ENCODE assay signal across 10 cellular contexts in genomic region chr11:43547411-43547718, GRCh38.
DNase-seq lines count a peak whose midpoint lies in the region; ATAC-seq and TF ChIP-seq lines count a peak whose summit lies in the region.
"Had no signal": no experiment of that assay in that cellular context is flagged by ENCODE, and none has a peak within 500 bp of the region (broad histone marks: within the 10 kb centered on the region; RNA-seq: fewer than 3 reads in every experiment).

No MANE protein-coding gene starts in this region.

- H2BK120ac ChIP-seq in H9 (ENCODE audit: low read depth, low read length, poor library complexity, severe bottlenecking): no peak overlapping the region

- no peak overlapping the region for H2BK20ac ChIP-seq in H9 (ENCODE audit: low read depth, low read length, poor library complexity, severe bottlenecking)

- H3K4me3 Mint-ChIP-seq in H9: peak overlapping the region; percentile 58 to 76

- no peak for TF ChIP-seq CTCF in H9 (conservative IDR thresholded peaks at IDR 0.05)
- TF ChIP-seq CTCF in retinal pigment epithelial cell (conservative IDR thresholded peaks at IDR 0.05; ENCODE audit: low read depth, low read length): no peak

- peaks cover 2 to 4% of the 10 kb centered on the region in 2 experiments; a peak in 3 of 5 replicates for H3K9me3 Mint-ChIP-seq in H9

- no peak overlapping the region for H2BK15ac ChIP-seq in H9 (ENCODE audit: low read depth, low read length)

- peak overlapping the region; percentile 22 for H3K4me3 ChIP-seq in iPS-11a (ENCODE audit: low read depth, low read length)
- peak overlapping the region; percentile 39 for H3K4me3 ChIP-seq in retinal pigment epithelial cell (ENCODE audit: low read length)

- H3K4me2 ChIP-seq in H9 (ENCODE audit: insufficient read depth, insufficient read length, low read length): peak overlapping the region; percentile 12

- no peak overlapping the region for H2BK5ac ChIP-seq in H9 (ENCODE audit: insufficient read length, low read length)

- no peak overlapping the region for H3K27ac Mint-ChIP-seq in H9

- no peak overlapping the region for H3T11ph ChIP-seq in H9 (ENCODE audit: low read length)

- no peaks in the 10 kb centered on the region for H3K79me1 ChIP-seq in H9 (ENCODE audit: insufficient read depth, low read depth, low read length, poor library complexity, severe bottlenecking)

- H3K14ac ChIP-seq in H9 (ENCODE audit: insufficient read depth, low read length): 0 out of 2 replicates have a peak overlapping the region, but pooled peaks have one; percentile 38

- no peak overlapping the region for H4K5ac ChIP-seq in H9 (ENCODE audit: insufficient read length, low read depth, low read length)

- no peak overlapping the region for H2BK12ac ChIP-seq in H9 (ENCODE audit: insufficient read length, low read depth, low read length)

- no peaks in the 10 kb centered on the region for H3K9me3 ChIP-seq in H9 (ENCODE audit: control insufficient read depth, low read depth, low read length)
- H3K9me3 ChIP-seq: uterus had no signal

- H2AK5ac ChIP-seq in H9 (ENCODE audit: insufficient read length, low read length): no peak overlapping the region

- H3K18ac ChIP-seq in H9 (ENCODE audit: insufficient read length, low read depth, low read length): peak overlapping the region; percentile 13

- DNase-seq in H9: no peak
- no peak for DNase-seq in retinal pigment epithelial cell (ENCODE audit: low read depth)
- no peak for DNase-seq in AML-193 (lab: John Stamatoyannopoulos, UW)
- no peak for DNase-seq in AG08396 (ENCODE audit: low spot score)
- DNase-seq: activated T-cell treated with anti-CD3 and anti-CD28 coated beads, Interleukin-2, amount 50 U/mL, for 1 hour; T-helper 9 cell had no signal

- H3K4me1 ChIP-seq in H9 (ENCODE audit: insufficient read depth, low read length): peaks cover 3% of the 10 kb centered on the region; the same call in 1 of the 2 replicates
- H3K4me1 ChIP-seq: uterus had no signal

- no peak overlapping the region for H3K4ac ChIP-seq in H9 (ENCODE audit: low read depth, low read length)

- H3K27me3 Mint-ChIP-seq in H9 (ENCODE audit: low read depth): peaks cover 80% of the 10 kb centered on the region

- no peaks in the 10 kb centered on the region for H4K20me1 ChIP-seq in H9 (ENCODE audit: control insufficient read depth, insufficient read depth, insufficient read length)

- H3K56ac ChIP-seq in H9 (ENCODE audit: insufficient read length, low read depth, low read length): no peak overlapping the region

- H3K27ac ChIP-seq in H9 (ENCODE audit: insufficient read length, low read depth, low read length) (no peak overlapping the region), angular gyrus (ENCODE audit: low read depth, low read length) (peak overlapping the region; percentile 38)
- H3K27ac ChIP-seq: uterus had no signal

- H3K9ac ChIP-seq in H9 (ENCODE audit: extremely low read depth, insufficient read length, low read length): no peak overlapping the region

- no peak overlapping the region for H2AFZ ChIP-seq in H9 (ENCODE audit: low read length)

- peaks cover 14 to 18% of the 10 kb centered on the region in 2 experiments for H3K4me1 Mint-ChIP-seq in H9

- H4K91ac ChIP-seq in H9 (ENCODE audit: insufficient read length, low read depth, low read length): no peak overlapping the region

- peaks cover 0 to 5% (median 2%) of the 10 kb centered on the region in 3 experiments; a peak in 3 of 7 replicates for H3K36me3 Mint-ChIP-seq in H9 (ENCODE audit: insufficient read depth in 1 of 3, low read depth in 3 of 3)

- peaks cover 13% of the 10 kb centered on the region for H3K27me3 ChIP-seq in H9 (ENCODE audit: insufficient read depth, low read length)
- H3K27me3 ChIP-seq: uterus had no signal

- H3K23me2 ChIP-seq in H9 (ENCODE audit: insufficient read length, low read depth, low read length, poor library complexity, severe bottlenecking): no peaks in the 10 kb centered on the region

- H4K8ac ChIP-seq in H9 (replicated peaks; ENCODE audit: insufficient read length, low read depth, low read length): no peak overlapping the region

- ATAC-seq in GM18502 (IDR thresholded peaks at IDR 0.05; ENCODE audit: poor library complexity, unreplicated experiment): no peak

- WGBS in H9 (ENCODE audit: extremely low coverage, insufficient read length, low lambda C conversion rate): no CpG with 5 or more reads among the region's 26 CpGs

- no peak overlapping the region for H3K23ac ChIP-seq in H9 (ENCODE audit: insufficient read length, low read depth, low read length)

- no peaks in the 10 kb centered on the region; the same call in 1 of the 2 replicates for H3K79me2 ChIP-seq in H9 (ENCODE audit: insufficient read depth, low read length)
